Comparison of ENCODE assay signal across 11 cellular contexts in the genomic region with DNA sequence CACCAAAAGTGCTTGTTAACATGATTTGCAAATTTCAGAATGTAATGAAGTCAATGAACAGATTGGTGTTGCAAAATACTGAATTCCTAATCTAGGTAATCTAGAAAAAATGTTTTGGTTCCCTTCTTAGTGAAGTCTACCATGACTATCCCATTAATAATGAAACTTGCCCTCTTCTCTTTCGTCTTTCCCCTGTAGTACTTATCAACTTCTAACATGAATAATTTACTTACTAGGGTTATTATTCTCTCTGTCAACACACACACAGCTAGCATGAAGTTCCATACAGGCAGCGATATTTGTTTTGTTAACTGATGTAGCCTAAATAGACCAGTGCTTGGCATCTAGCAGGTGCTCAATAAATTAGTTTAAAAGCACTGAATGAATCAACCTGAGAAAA.
DNase-seq lines count a peak whose midpoint lies in the region; ATAC-seq, FAIRE-seq and TF ChIP-seq lines count a peak whose summit lies in the region.
"Had no signal": no experiment of that assay in that cellular context is flagged by ENCODE, and none has a peak within 500 bp of the region (broad histone marks: within the 10 kb centered on the region; RNA-seq: fewer than 3 reads in every experiment).

No MANE protein-coding gene starts in this region.

- no peak overlapping the region for H3K4me3 ChIP-seq in H7 (ENCODE audit: insufficient read depth, low read depth, low read length)
- H3K4me3 ChIP-seq: hepatocyte had no signal

- no peaks in the 10 kb centered on the region for H3K27me3 ChIP-seq in H7 (ENCODE audit: control insufficient read depth, insufficient read depth, low read length)
- H3K27me3 ChIP-seq: hepatocyte had no signal

- FAIRE-seq in GM12891 (lab: Jason Lieb, UNC) (peak; percentile 68), GM19239 (lab: Jason Lieb, UNC) (peak; percentile 75)
- FAIRE-seq: urothelium cell line had no signal

- no peak for TF ChIP-seq POLR2A in GM12891 (IDR thresholded peaks at IDR 0.05; ENCODE audit: low read depth, low read length)

- DNase-seq in GM12891 (ENCODE audit: insufficient read length, low spot score) (no peak), GM19239 (ENCODE audit: insufficient read length, low spot score) (peak; percentile 45), KG1 (lab: John Stamatoyannopoulos, UW) (no peak), SW480 (ENCODE audit: low spot score) (no peak), caudate nucleus (lab: John Stamatoyannopoulos, UW) (no peak), H7 (no peak)
- DNase-seq: amygdala had no signal

- H3K36me3 ChIP-seq in H7 (replicated peaks; ENCODE audit: control insufficient read depth, insufficient read depth, low read length): no peaks in the 10 kb centered on the region

- peak; percentile 88 for ATAC-seq in HG02623 (IDR thresholded peaks at IDR 0.05; ENCODE audit: unreplicated experiment)
- peak; percentile 93 for ATAC-seq in HG03442 (IDR thresholded peaks at IDR 0.05; ENCODE audit: unreplicated experiment)

- no peak overlapping the region for H3K27ac ChIP-seq in caudate nucleus (ENCODE audit: low read depth, low read length)
- H3K27ac ChIP-seq: hepatocyte had no signal

TF ChIP-seq in GM12891, 5 proteins besides CTCF, POLR2A, EP300 and RAD21:
- TF ChIP-seq TAF1 (IDR thresholded peaks at IDR 0.05; ENCODE audit: low read depth, low read length) (no peak), PAX5 (IDR thresholded peaks at IDR 0.05; ENCODE audit: insufficient read depth, low read length, severe bottlenecking) (no peak), POU2F2 (IDR thresholded peaks at IDR 0.05; ENCODE audit: low read depth, low read length) (no peak), POLR2AphosphoS5 (IDR thresholded peaks at IDR 0.05; ENCODE audit: low read depth, low read length) (no peak), SPI1 (IDR thresholded peaks at IDR 0.05; ENCODE audit: low read depth, low read length) (no peak; the same call in 1 of the 2 replicates)
